ENCODE assay signal across 20 cellular contexts in the genomic region with DNA sequence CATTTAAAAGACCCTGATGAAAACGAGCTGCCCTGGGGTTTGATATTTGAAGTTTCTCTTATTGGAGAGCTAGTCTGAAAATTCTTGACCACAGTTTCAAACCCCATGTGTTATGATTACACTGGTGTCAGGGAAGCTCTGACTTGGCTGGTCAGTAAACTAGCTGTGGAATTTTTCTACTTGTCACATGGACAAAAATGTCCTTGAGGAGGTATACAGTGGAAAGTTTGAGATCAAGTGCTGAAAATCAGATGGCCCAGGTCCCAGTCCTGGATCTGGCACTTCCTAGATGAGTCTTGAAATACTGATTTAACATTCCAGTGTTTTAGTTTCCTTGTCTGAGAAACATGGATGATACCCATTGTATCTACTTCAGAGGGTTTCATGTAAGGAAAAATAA. TPM values are rescaled to one million over a fixed set of nuclear protein-coding genes. Genes with fewer than 3 reads are reported as not detected.
DNase-seq lines count a peak whose midpoint lies in the region; ATAC-seq and TF ChIP-seq lines count a peak whose summit lies in the region.
"Had no signal": no experiment of that assay in that cellular context is flagged by ENCODE, and none has a peak within 500 bp of the region (broad histone marks: within the 10 kb centered on the region; RNA-seq: fewer than 3 reads in every experiment).

No MANE protein-coding gene starts in this region.

- H3K27ac ChIP-seq in endodermal cell (ENCODE audit: low read depth, low read length) (no peak overlapping the region), right cardiac atrium (ENCODE audit: low read length) (no peak overlapping the region)
- H3K27ac ChIP-seq: 22Rv1, HL-60, Peyer's patch had no signal

- no peak overlapping the region for H3K9ac ChIP-seq in endodermal cell (ENCODE audit: extremely low read depth, low read length, poor library complexity, severe bottlenecking)

- H3K9me3 Mint-ChIP-seq in endodermal cell = no peaks in the 10 kb centered on the region

- DNase-seq in Right ventricle myocardium inferior (ENCODE audit: missing footprints) (no peak), cardiac septum (ENCODE audit: low spot score) (no peak), endodermal cell (peak; percentile 5), right cardiac atrium (peak; percentile 41 to 76 (median 51)), NCI-H1694 (lab: John Stamatoyannopoulos, UW) (no peak), T-helper 9 cell (no peak)
- DNase-seq: Caco-2; CD4-positive, CD25-positive, alpha-beta regulatory T cell; NCI-H1092 treated with DMSO at 0.1 percent for 48 hours; NCI-H146; NCI-H2081; NK-92 treated with Interleukin-12 subunit alpha and Interleukin-12 subunit beta, amount 100 ng/mL, for 24 hours; Peyer's patch; SHP77 treated with DMSO at 0.1 percent for 48 hours had no signal

- H3K27me3 ChIP-seq in endodermal cell (ENCODE audit: control insufficient read depth, insufficient read depth, low read length, poor library complexity, severe bottlenecking) (peaks cover 7% of the 10 kb centered on the region), right cardiac atrium (ENCODE audit: control insufficient read depth, insufficient read depth) (no peaks in the 10 kb centered on the region)
- H3K27me3 ChIP-seq: Peyer's patch had no signal

- H3K36me3 Mint-ChIP-seq in endodermal cell (ENCODE audit: low read depth) = no peaks in the 10 kb centered on the region
- H3K36me3 Mint-ChIP-seq: CD4-positive, CD25-positive, alpha-beta regulatory T cell had no signal

- H3K9me3 ChIP-seq in endodermal cell (ENCODE audit: control insufficient read depth, low read length) (no peaks in the 10 kb centered on the region), right cardiac atrium (ENCODE audit: control insufficient read depth, low read length) (no peaks in the 10 kb centered on the region)
- H3K9me3 ChIP-seq: Caco-2, HAP-1, Peyer's patch had no signal

- intact Hi-C loops in Right ventricle myocardium inferior (cut with DNase I) = no loop called here
- intact Hi-C loops in cardiac septum (cut with DNase I) = no loop called here
- intact Hi-C loops in right cardiac atrium (cut with DNase I) = no loop called here

- ATAC-seq in Right ventricle myocardium inferior (peak; percentile 84), right cardiac atrium (peak; percentile 73 to 86), HG02610 (IDR thresholded peaks at IDR 0.05; ENCODE audit: unreplicated experiment) (no peak), GM19397 (IDR thresholded peaks at IDR 0.05; ENCODE audit: unreplicated experiment) (no peak)

- H3K4me3 Mint-ChIP-seq in endodermal cell = no peak overlapping the region
- H3K4me3 Mint-ChIP-seq: B cell; CD4-positive, CD25-positive, alpha-beta regulatory T cell had no signal

- no peak for TF ChIP-seq CTCF in endodermal cell (conservative IDR thresholded peaks at IDR 0.05)

- H3K27ac Mint-ChIP-seq in endodermal cell = no peak overlapping the region
- H3K27ac Mint-ChIP-seq: B cell; CD4-positive, CD25-positive, alpha-beta regulatory T cell had no signal

- H3K4me3 ChIP-seq in endodermal cell (ENCODE audit: low read length) = no peak overlapping the region
- no peak overlapping the region for H3K4me3 ChIP-seq in right cardiac atrium (ENCODE audit: low read length)
- H3K4me3 ChIP-seq: HAP-1, Peyer's patch had no signal

- H3K4me1 ChIP-seq in endodermal cell (ENCODE audit: control insufficient read depth, insufficient read depth, low read length) (no peaks in the 10 kb centered on the region), right cardiac atrium (ENCODE audit: control insufficient read depth, insufficient read depth, low read length) (no peaks in the 10 kb centered on the region)
- H3K4me1 ChIP-seq: HAP-1, Peyer's patch had no signal

- peaks cover 29% of the 10 kb centered on the region for H3K27me3 Mint-ChIP-seq in endodermal cell (ENCODE audit: insufficient read depth)
- H3K27me3 Mint-ChIP-seq: B cell; CD4-positive, CD25-positive, alpha-beta regulatory T cell had no signal

- H3K36me3 ChIP-seq in endodermal cell (ENCODE audit: control insufficient read depth, insufficient read depth, low read length) = no peaks in the 10 kb centered on the region
- H3K36me3 ChIP-seq: HAP-1, Peyer's patch had no signal

- WGBS in endodermal cell (ENCODE audit: insufficient coverage in 1 of 2, insufficient read length in 1 of 2), 2 experiments = 81 to 83% methylated on average over 1 of the region's 1 CpG
- 25% methylated on average over 1 of the region's 1 CpG for WGBS in right cardiac atrium

- H3K4me1 Mint-ChIP-seq in endodermal cell = no peaks in the 10 kb centered on the region
- H3K4me1 Mint-ChIP-seq: B cell had no signal

RNA-seq across cellular contexts. Expression of a gene that starts 30.7 kb away (rescaled TPM):
- total RNA-seq in Right ventricle myocardium inferior (13.8 TPM), cardiac septum (24.0 TPM), endodermal cell (1 to 10 TPM in 1 of 2 donors, under 1 TPM in 1; 0.46 to 1.3 TPM), right cardiac atrium (10 to 100 TPM; 10.5 to 23.5 (median 20.6) TPM)
- 35.3 TPM for polyA plus RNA-seq in endodermal cell (2013, experiment 1 of 2)
- 32.2 TPM for polyA plus RNA-seq in endodermal cell (2013, experiment 2 of 2)
- 12.5 TPM for polyA plus RNA-seq in right cardiac atrium
- total RNA-seq: B cell; CD4-positive, CD25-positive, alpha-beta regulatory T cell had no signal
- polyA plus RNA-seq: CD4-positive, CD25-positive, alpha-beta regulatory T cell had no signal

Comparison
In these comparisons a context has a peak if more than half of its experiments do, and no peak if none do; other contexts are left out.
1. DNase-seq: peak in endodermal cell (single experiment) and right cardiac atrium (3 of 3); none in Right ventricle myocardium inferior (single experiment), cardiac septum (single experiment), NCI-H1694 (single experiment) and T-helper 9 cell (single experiment).
2. ATAC-seq: peak in Right ventricle myocardium inferior (single experiment) and right cardiac atrium (2 of 2); none in HG02610 (single experiment) and GM19397 (single experiment).